In the genomic region with DNA sequence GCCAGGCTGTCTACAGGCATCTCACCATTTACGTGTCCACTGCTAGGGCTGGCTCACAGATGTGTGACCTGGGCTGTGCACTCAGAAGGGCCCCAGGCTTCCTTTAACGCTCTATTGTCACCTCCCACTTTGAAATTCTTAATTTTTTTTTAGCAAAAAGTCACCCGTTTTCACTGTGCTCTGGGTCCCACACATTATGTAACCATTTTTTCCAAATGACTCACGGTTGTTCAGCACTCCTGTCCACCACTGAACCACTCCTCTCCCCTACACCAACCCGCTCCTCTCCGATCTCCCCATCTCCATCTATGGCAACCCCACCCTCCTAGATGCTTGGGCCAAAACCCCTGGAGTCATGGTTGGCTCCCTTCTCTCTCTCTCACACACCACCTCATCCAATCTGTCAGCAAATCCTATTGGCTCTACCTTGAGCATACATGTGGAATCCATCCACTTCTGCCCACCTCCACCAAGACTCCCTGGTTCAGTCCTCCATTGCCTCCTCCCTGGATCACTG, we compare ENCODE assay signal across 36 cellular contexts. TPM values are rescaled to one million over a fixed set of nuclear protein-coding genes. Genes with fewer than 3 reads are reported as not detected.
"Had no signal": no experiment of that assay in that cellular context is flagged by ENCODE, and none has a peak within 500 bp of the region (broad histone marks: within the 10 kb centered on the region; RNA-seq: fewer than 3 reads in every experiment).

No MANE protein-coding gene starts in this region.

- H3K4me1 ChIP-seq: ascending aorta, Peyer's patch had no signal

- H3K36me3 ChIP-seq: ascending aorta, cardiac muscle cell, Peyer's patch had no signal

- H3K27ac ChIP-seq: ascending aorta, cardiac muscle cell, Peyer's patch, RWPE1, VCaP had no signal

- DNase-seq: activated B cell treated with CpG ODN at 0.5 μM for 24 hours; activated CD4-positive, alpha-beta T cell treated with anti-CD3 and anti-CD28 coated beads for 48 hours; activated CD4-positive, alpha-beta T cell treated with anti-CD3 and anti-CD28 coated beads, Interleukin-2, amount 50 U/mL, for 4 hours; activated CD4-positive, CD25-positive, alpha-beta regulatory T cell treated with anti-CD3 and anti-CD28 coated beads, Interleukin-2, amount 50 U/mL, for 72 hours; activated CD8-positive, alpha-beta T cell treated with anti-CD3 and anti-CD28 coated beads for 36 hours; activated effector memory CD4-positive, alpha-beta T cell treated with anti-CD3 and anti-CD28 coated beads, Interleukin-2, amount 50 U/mL, for 16 hours; activated naive CD4-positive, alpha-beta T cell; activated naive CD4-positive, alpha-beta T cell treated with anti-CD3 and anti-CD28 coated beads, Interleukin-2, amount 50 U/mL, for 16 hours; activated naive CD8-positive, alpha-beta T cell treated with anti-CD3 and anti-CD28 coated beads for 36 hours; activated T-cell treated with anti-CD3 and anti-CD28 coated beads, Interleukin-2, amount 50 U/mL, for 1 hour; activated T-cell treated with anti-CD3 and anti-CD28 coated beads, Interleukin-2, amount 50 U/mL, for 72 hours; amniotic stem cell; Karpas-422; NCI-H1105; NCI-H1417 treated with DMSO at 0.1 percent for 48 hours; NCI-H1694; NCI-H2029; NCI-H2171; NCI-H510A; NCI-H526; NCI-H748 treated with DMSO at 0.1 percent for 48 hours; NK-92 treated with Interleukin-12 subunit alpha and Interleukin-12 subunit beta, amount 100 ng/mL, for 24 hours; PC-3; Peyer's patch; Right ventricle myocardium superior; SW 1271; T-helper 1 cell; T-helper 2 cell; T-helper 9 cell had no signal

- H3K4me3 ChIP-seq: ascending aorta, cardiac muscle cell, Peyer's patch had no signal

- H3K27me3 ChIP-seq: ascending aorta, cardiac muscle cell, Peyer's patch had no signal

- H3K9me3 ChIP-seq: ascending aorta, Peyer's patch had no signal

- ATAC-seq: activated CD8-positive, alpha-beta T cell treated with anti-CD3 and anti-CD28 coated beads for 36 hours; activated T-cell treated with anti-CD3 and anti-CD28 coated beads, Interleukin-2, amount 50 U/mL, for 72 hours; activated T-helper 17 cell treated with anti-CD3 and anti-CD28 coated beads, Interleukin-2, amount 50 U/mL, for 72 hours; PC-3 had no signal

RNA-seq across cellular contexts. Expression of gene LINGO1, which starts 41.1 kb away (rescaled TPM):
- total RNA-seq: activated B cell treated with CpG ODN at 0.5 μM for 24 hours; activated CD8-positive, alpha-beta memory T cell treated with anti-CD3 and anti-CD28 coated beads for 36 hours; activated CD8-positive, alpha-beta T cell treated with anti-CD3 and anti-CD28 coated beads for 36 hours; activated naive CD8-positive, alpha-beta T cell treated with anti-CD3 and anti-CD28 coated beads for 36 hours; activated T-helper 17 cell treated with anti-CD3 and anti-CD28 coated beads, Interleukin-2, amount 50 U/mL, for 72 hours; MCF 10A; PC-3 had no signal
